Comparison of ENCODE assay signal across 16 cellular contexts in the genomic region with DNA sequence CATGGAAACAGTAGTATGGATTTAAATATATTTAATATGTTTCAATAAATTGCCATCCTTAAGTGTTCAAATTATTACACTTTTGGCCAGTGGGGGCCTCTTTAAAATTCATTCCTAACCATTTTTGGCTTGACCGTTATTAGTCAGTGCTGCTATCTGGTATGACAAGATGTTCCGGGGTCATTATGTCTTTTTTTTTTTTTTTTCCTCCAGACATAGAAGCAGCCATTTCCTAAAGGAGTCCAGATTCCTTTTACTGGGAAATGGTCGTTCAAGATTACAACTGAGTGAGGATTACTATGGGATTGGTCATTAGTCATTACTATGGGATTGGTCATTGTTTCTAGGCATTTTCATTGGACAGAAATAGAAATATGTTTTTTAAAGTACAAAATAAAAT. TPM values are rescaled to one million over a fixed set of nuclear protein-coding genes. Genes with fewer than 3 reads are reported as not detected.
DNase-seq lines count a peak whose midpoint lies in the region; ATAC-seq and TF ChIP-seq lines count a peak whose summit lies in the region.
"Had no signal": no experiment of that assay in that cellular context is flagged by ENCODE, and none has a peak within 500 bp of the region (broad histone marks: within the 10 kb centered on the region; RNA-seq: fewer than 3 reads in every experiment).

No MANE protein-coding gene starts in this region.

- H3K36me3 Mint-ChIP-seq in brain (peaks cover 69% of the 10 kb centered on the region), mesothelial cell of epicardium (peaks cover 35% of the 10 kb centered on the region)

- H3K27ac Mint-ChIP-seq in brain (peak overlapping the region in 3 of 5 experiments; percentile 43 to 72 (median 56)), mesothelial cell of epicardium (peak overlapping the region; percentile 81)

- H3K27me3 Mint-ChIP-seq in brain (no peaks in the 10 kb centered on the region), mesothelial cell of epicardium (ENCODE audit: low read depth) (no peaks in the 10 kb centered on the region)

- DNase-seq in EL (peak; percentile 41), NCI-H226 (peak; percentile 49), mesothelial cell of epicardium (ENCODE audit: low spot score in 2 of 2, unreplicated experiment in 2 of 2) (no peak), SIG-M5 (lab: John Stamatoyannopoulos, UW) (no peak), MV-4-11 (lab: John Stamatoyannopoulos, UW) (no peak)
- DNase-seq: C1 segment of cervical spinal cord; DND-41; MG63; NCI-H1105; NCI-H187; NCI-H345; NK-92 treated with Interleukin-12 subunit alpha and Interleukin-12 subunit beta, amount 100 ng/mL, for 24 hours; RPMI8226 had no signal

- H3K4me1 Mint-ChIP-seq in brain = peaks cover 40% of the 10 kb centered on the region
- peaks cover 13% of the 10 kb centered on the region for H3K4me1 Mint-ChIP-seq in mesothelial cell of epicardium

- TF ChIP-seq CTCF in brain (conservative IDR thresholded peaks at IDR 0.05) (no peak), mesothelial cell of epicardium (IDR thresholded peaks at IDR 0.05; ENCODE audit: unreplicated experiment) (no peak)

- H3K4me3 Mint-ChIP-seq in brain = no peak overlapping the region
- no peak overlapping the region for H3K4me3 Mint-ChIP-seq in mesothelial cell of epicardium

- H3K9me3 Mint-ChIP-seq in brain (peaks cover 7 to 16% (median 11%) of the 10 kb centered on the region in 5 experiments), mesothelial cell of epicardium (peaks cover 12% of the 10 kb centered on the region)

- no peak for ATAC-seq in GM19324 (IDR thresholded peaks at IDR 0.05; ENCODE audit: low FRiP score, unreplicated experiment)
- ATAC-seq in HG02642 (IDR thresholded peaks at IDR 0.05; ENCODE audit: poor library complexity, unreplicated experiment) = no peak

RNA-seq across cellular contexts. Expression of a gene that starts 53.4 kb away (rescaled TPM):
- 16.0 TPM for polyA plus RNA-seq in brain (ENCODE audit: insufficient read depth, low read depth, low replicate concordance)
- 91.9 to 104 TPM (median 94.5 TPM) in 3 replicates for total RNA-seq in mesothelial cell of epicardium

Comparison
In these comparisons a context has a peak if more than half of its experiments do, and no peak if none do; other contexts are left out.
1. DNase-seq: peak in EL (single experiment) and NCI-H226 (single experiment); none in mesothelial cell of epicardium (0 of 2), SIG-M5 (single experiment) and MV-4-11 (single experiment).